Comparison of ENCODE assay signal across 37 cellular contexts in the genomic region with DNA sequence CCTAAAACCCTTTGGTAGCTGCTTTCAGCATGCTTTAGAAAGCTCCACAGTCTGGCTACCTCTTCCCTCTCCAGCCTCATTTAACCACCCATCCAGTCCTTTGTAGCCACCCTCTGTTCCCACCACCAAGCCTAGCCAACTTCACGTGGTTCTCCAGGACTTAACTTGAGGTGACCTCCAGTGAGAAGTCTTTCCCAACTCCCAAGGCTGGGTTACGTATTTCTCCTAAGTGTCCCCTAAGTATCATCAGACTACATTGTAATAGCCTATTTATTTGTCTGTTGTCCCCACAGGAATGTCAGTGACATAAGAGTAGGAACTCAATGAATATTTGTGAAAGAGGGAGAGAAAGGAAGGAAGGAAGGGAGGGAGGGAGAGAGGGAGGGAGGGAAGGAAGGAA.
"Had no signal": no experiment of that assay in that cellular context is flagged by ENCODE, and none has a peak within 500 bp of the region (broad histone marks: within the 10 kb centered on the region; RNA-seq: fewer than 3 reads in every experiment).

No MANE protein-coding gene starts in this region.

- ATAC-seq: activated CD8-positive, alpha-beta memory T cell treated with anti-CD3 and anti-CD28 coated beads, Interleukin-2, amount 10 ng/mL, durations not matched to agents 7 days and 5 days; PC-3 had no signal

- H3K36me3 Mint-ChIP-seq: activated CD8-positive, alpha-beta memory T cell treated with anti-CD3 and anti-CD28 coated beads, Interleukin-2, amount 10 ng/mL, durations not matched to agents 7 days and 5 days; activated naive CD4-positive, alpha-beta T cell treated with anti-CD3 and anti-CD28 coated beads, Interleukin-2, amount 50 U/mL, for 24 hours; activated naive CD8-positive, alpha-beta T cell treated with anti-CD3 and anti-CD28 coated beads, Interleukin-2, amount 10 ng/mL, durations not matched to agents 7 days and 5 days had no signal

- H3K9me3 ChIP-seq: ascending aorta, Peyer's patch had no signal

- H3K36me3 ChIP-seq: ascending aorta, Peyer's patch had no signal

- DNase-seq: activated B cell treated with CpG ODN at 0.5 μM for 24 hours; activated CD4-positive, alpha-beta memory T cell treated with anti-CD3 and anti-CD28 coated beads, Interleukin-2, amount 10 ng/mL, durations not matched to agents 7 days and 5 days; activated CD4-positive, alpha-beta T cell treated with anti-CD3 and anti-CD28 coated beads for 4 hours; activated CD4-positive, CD25-positive, alpha-beta regulatory T cell treated with anti-CD3 and anti-CD28 coated beads, Interleukin-2, amount 50 U/mL, for 72 hours; activated CD8-positive, alpha-beta memory T cell treated with anti-CD3 and anti-CD28 coated beads for 24 hours; activated CD8-positive, alpha-beta memory T cell treated with anti-CD3 and anti-CD28 coated beads, Interleukin-2, amount 10 ng/mL, durations not matched to agents 7 days and 5 days; activated CD8-positive, alpha-beta memory T cell treated with anti-CD3 and anti-CD28 coated beads, Interleukin-2, amount 50 U/mL, for 48 hours; activated effector memory CD4-positive, alpha-beta T cell treated with anti-CD3 and anti-CD28 coated beads, Interleukin-2, amount 50 U/mL, for 16 hours; activated naive CD4-positive, alpha-beta T cell; activated naive CD8-positive, alpha-beta T cell treated with anti-CD3 and anti-CD28 coated beads, Interleukin-2, amount 10 ng/mL, durations not matched to agents 7 days and 5 days; activated T-cell treated with anti-CD3 and anti-CD28 coated beads, Interleukin-2, amount 50 U/mL, for 48 hours; amygdala; Kasumi-1; MM.1S; MV-4-11; NCI-H1092; NCI-H1417; NCI-H146; NCI-H187; NCI-H2029 treated with DMSO at 0.1 percent for 48 hours; NCI-H2107; NCI-H2171; NCI-H510A; NCI-H526; NCI-H748 treated with DMSO at 0.1 percent for 48 hours; NK-92 treated with Interleukin-12 subunit alpha and Interleukin-12 subunit beta, amount 100 ng/mL, for 24 hours; PC-3; Peyer's patch; RPMI8226; SIG-M5; SW 1271; T-helper 1 cell; T-helper 2 cell; T-helper 9 cell had no signal

- H3K9me3 Mint-ChIP-seq: activated B cell treated with CpG ODN at 0.5 μM for 24 hours; activated CD4-positive, alpha-beta memory T cell treated with anti-CD3 and anti-CD28 coated beads, Interleukin-2, amount 10 ng/mL, durations not matched to agents 7 days and 5 days; activated naive CD4-positive, alpha-beta T cell treated with anti-CD3 and anti-CD28 coated beads, Interleukin-2, amount 50 U/mL, for 24 hours; activated naive CD8-positive, alpha-beta T cell treated with anti-CD3 and anti-CD28 coated beads, Interleukin-2, amount 10 ng/mL, durations not matched to agents 7 days and 5 days had no signal

- H3K4me3 Mint-ChIP-seq: activated B cell treated with CpG ODN at 0.5 μM for 24 hours; activated CD4-positive, alpha-beta memory T cell treated with anti-CD3 and anti-CD28 coated beads, Interleukin-2, amount 10 ng/mL, durations not matched to agents 7 days and 5 days; activated CD8-positive, alpha-beta memory T cell treated with anti-CD3 and anti-CD28 coated beads, Interleukin-2, amount 10 ng/mL, durations not matched to agents 7 days and 5 days; activated naive CD4-positive, alpha-beta T cell treated with anti-CD3 and anti-CD28 coated beads, Interleukin-2, amount 50 U/mL, for 24 hours; activated naive CD8-positive, alpha-beta T cell treated with anti-CD3 and anti-CD28 coated beads, Interleukin-2, amount 10 ng/mL, durations not matched to agents 7 days and 5 days had no signal

- H3K27me3 ChIP-seq: ascending aorta, Peyer's patch had no signal

- H3K4me1 ChIP-seq: ascending aorta had no signal

- H3K27ac ChIP-seq: ascending aorta, Peyer's patch, VCaP had no signal

- H3K27ac Mint-ChIP-seq: activated B cell treated with CpG ODN at 0.5 μM for 24 hours; activated CD4-positive, alpha-beta memory T cell treated with anti-CD3 and anti-CD28 coated beads, Interleukin-2, amount 10 ng/mL, durations not matched to agents 7 days and 5 days; activated CD8-positive, alpha-beta memory T cell treated with anti-CD3 and anti-CD28 coated beads, Interleukin-2, amount 10 ng/mL, durations not matched to agents 7 days and 5 days; activated naive CD4-positive, alpha-beta T cell treated with anti-CD3 and anti-CD28 coated beads, Interleukin-2, amount 50 U/mL, for 24 hours; activated naive CD8-positive, alpha-beta T cell treated with anti-CD3 and anti-CD28 coated beads, Interleukin-2, amount 10 ng/mL, durations not matched to agents 7 days and 5 days had no signal

- H3K4me1 Mint-ChIP-seq: activated B cell treated with CpG ODN at 0.5 μM for 24 hours; activated CD4-positive, alpha-beta memory T cell treated with anti-CD3 and anti-CD28 coated beads, Interleukin-2, amount 10 ng/mL, durations not matched to agents 7 days and 5 days; activated CD8-positive, alpha-beta memory T cell treated with anti-CD3 and anti-CD28 coated beads, Interleukin-2, amount 10 ng/mL, durations not matched to agents 7 days and 5 days; activated naive CD4-positive, alpha-beta T cell treated with anti-CD3 and anti-CD28 coated beads, Interleukin-2, amount 50 U/mL, for 24 hours; activated naive CD8-positive, alpha-beta T cell treated with anti-CD3 and anti-CD28 coated beads, Interleukin-2, amount 10 ng/mL, durations not matched to agents 7 days and 5 days had no signal

- H3K27me3 Mint-ChIP-seq: activated B cell treated with CpG ODN at 0.5 μM for 24 hours; activated CD4-positive, alpha-beta memory T cell treated with anti-CD3 and anti-CD28 coated beads, Interleukin-2, amount 10 ng/mL, durations not matched to agents 7 days and 5 days; activated naive CD4-positive, alpha-beta T cell treated with anti-CD3 and anti-CD28 coated beads, Interleukin-2, amount 50 U/mL, for 24 hours had no signal

- H3K4me3 ChIP-seq: ascending aorta, Peyer's patch had no signal
